ENCODE assay signal across 1 cellular context in the genomic region with DNA sequence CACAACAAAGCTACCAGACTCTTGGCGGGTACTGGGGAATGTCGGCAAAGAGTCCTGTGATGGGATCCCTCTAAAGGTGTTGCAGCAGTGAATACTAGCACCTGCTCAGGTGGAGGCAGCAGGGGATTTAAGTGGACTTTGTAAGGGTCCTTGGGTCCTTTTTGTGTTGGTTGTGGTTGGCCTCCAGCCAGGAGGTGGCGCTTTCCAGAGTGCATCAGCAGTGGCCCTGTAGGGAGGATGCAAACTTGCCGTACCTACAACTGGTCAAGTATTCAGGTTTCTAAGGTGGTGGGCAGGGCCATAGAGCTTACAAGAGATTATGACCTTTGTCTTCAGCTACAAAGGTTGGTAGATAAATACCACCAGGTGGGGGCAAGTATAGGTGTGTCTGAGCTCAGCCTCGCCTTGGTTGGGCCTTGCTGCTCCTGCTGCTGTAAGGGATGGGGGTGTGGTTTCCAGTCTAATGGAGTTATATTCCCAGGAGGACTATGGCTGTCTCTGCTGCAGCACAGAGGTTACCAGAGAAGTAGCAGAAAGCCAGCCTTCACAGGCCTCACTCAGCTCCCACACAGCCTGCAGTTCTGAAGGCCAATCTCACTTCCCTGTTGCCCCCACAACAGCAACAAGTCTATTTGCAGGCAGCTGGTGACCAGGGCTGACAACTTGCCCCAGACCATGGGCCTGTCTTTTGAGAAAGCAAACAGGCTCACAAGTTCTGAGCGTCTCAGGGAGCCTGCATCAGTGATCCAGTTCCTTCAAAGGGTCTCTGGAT.
TF ChIP-seq lines count a peak whose summit lies in the region.

No MANE protein-coding gene starts in this region.

TF ChIP-seq in GM12878, 131 proteins besides CTCF, POLR2A, EP300 and RAD21:
- no peak for TF ChIP-seq FOXK2 (IDR thresholded peaks at IDR 0.05)
- peak; percentile 16; the same call in 1 of the 2 replicates for TF ChIP-seq SPI1 (IDR thresholded peaks at IDR 0.05; ENCODE audit: borderline replicate concordance, insufficient read depth, low read depth, low read length)
